Comparison of ENCODE assay signal across 8 cellular contexts in genomic region chr15:90351479-90352108, GRCh38. TPM values are rescaled to one million over a fixed set of nuclear protein-coding genes. Genes with fewer than 3 reads are reported as not detected.
DNase-seq lines count a peak whose midpoint lies in the region; ATAC-seq and TF ChIP-seq lines count a peak whose summit lies in the region.

No MANE protein-coding gene starts in this region.

- no peaks in the 10 kb centered on the region for H3K36me3 Mint-ChIP-seq in GM23338 (ENCODE audit: low read depth)

- H3K4me2 ChIP-seq in GM23338 = peak overlapping the region; percentile 85
- H3K4me2 ChIP-seq in SK-N-SH = peak overlapping the region; percentile 91

- no peak for TF ChIP-seq POLR2A in lower leg skin (IDR thresholded peaks at IDR 0.05)

- WGBS in SK-N-SH (ENCODE audit: low lambda C conversion rate) = 38% methylated on average over 25 of the region's 25 CpGs
- WGBS in psoas muscle, 3 donors = 21 to 26% (median 22%) methylated on average over 25 of the region's 25 CpGs
- WGBS in lower leg skin, 2 donors = 31 to 34% methylated on average over 23 to 25 of the region's 25 CpGs

- no peak for TF ChIP-seq RAD21 in SK-N-SH (IDR thresholded peaks at IDR 0.05; ENCODE audit: low read length)

- H3K9ac ChIP-seq in SK-N-SH = no peak overlapping the region

- H3K4me1 Mint-ChIP-seq in GM23338 = peaks cover 3% of the 10 kb centered on the region; the same call in 1 of the 3 replicates

- peak overlapping the region; percentile 97 for H3K4me3 ChIP-seq in ACC112 (ENCODE audit: low read depth, low read length)
- peak overlapping the region; percentile 74 for H3K4me3 ChIP-seq in GM23338
- H3K4me3 ChIP-seq in SK-N-SH (ENCODE audit: low read depth in 2 of 2, low read length in 1 of 2) = peak overlapping the region; percentile 74 to 99
- H3K4me3 ChIP-seq in fibroblast of the aortic adventitia (ENCODE audit: low read depth, low read length) = peak overlapping the region; percentile 57
- peak overlapping the region; percentile 86 for H3K4me3 ChIP-seq in psoas muscle
- no peak overlapping the region for H3K4me3 ChIP-seq in lower leg skin (ENCODE audit: low read depth, poor library complexity, severe bottlenecking)

- H3K9me3 ChIP-seq in SK-N-SH = no peaks in the 10 kb centered on the region
- H3K9me3 ChIP-seq in psoas muscle = no peaks in the 10 kb centered on the region

- peaks cover 15% of the 10 kb centered on the region for H3K27me3 Mint-ChIP-seq in GM23338 (ENCODE audit: insufficient read depth, low read depth, poor library complexity)

- H3K27ac ChIP-seq in ACC112 (ENCODE audit: low read depth, low read length) = no peak overlapping the region
- H3K27ac ChIP-seq in GM23338 (ENCODE audit: low read depth) = no peak overlapping the region
- peak overlapping the region in 1 of 2 experiments; percentile 48; a peak in 1 of 4 replicates for H3K27ac ChIP-seq in SK-N-SH (ENCODE audit: low read depth in 2 of 2, low read length in 1 of 2)
- H3K27ac ChIP-seq in psoas muscle = no peak overlapping the region

- no peak overlapping the region for H3K27ac Mint-ChIP-seq in GM23338

- H3F3A ChIP-seq in GM23338 (replicated peaks; ENCODE audit: low read depth) = no peaks in the 10 kb centered on the region
- peaks cover 8% of the 10 kb centered on the region for H3F3A ChIP-seq in SK-N-SH (replicated peaks; ENCODE audit: insufficient read depth)

- H3K9me3 Mint-ChIP-seq in GM23338 = no peaks in the 10 kb centered on the region

- ATAC-seq in GM23338 (peak; percentile 74), psoas muscle (peak; percentile 1 to 11 (median 2))

- 0 out of 4 replicates have a peak, but pooled peaks of 1 of the 2 experiments have one; percentile 10 for TF ChIP-seq CTCF in GM23338 (conservative IDR thresholded peaks at IDR 0.05; ENCODE audit: low read depth in 2 of 2)
- TF ChIP-seq CTCF in SK-N-SH (IDR thresholded peaks at IDR 0.05) = no peak
- no peak for TF ChIP-seq CTCF in fibroblast of the aortic adventitia (IDR thresholded peaks at IDR 0.05; ENCODE audit: insufficient read depth, low read length)
- TF ChIP-seq CTCF in psoas muscle (IDR thresholded peaks at IDR 0.05) = no peak
- no peak for TF ChIP-seq CTCF in lower leg skin (IDR thresholded peaks at IDR 0.05)

- H3K27me3 ChIP-seq in ACC112 (ENCODE audit: insufficient read depth, low read length) = no peaks in the 10 kb centered on the region
- no peaks in the 10 kb centered on the region for H3K27me3 ChIP-seq in GM23338 (ENCODE audit: insufficient read depth)
- H3K27me3 ChIP-seq in SK-N-SH (ENCODE audit: insufficient read depth) = no peaks in the 10 kb centered on the region
- no peaks in the 10 kb centered on the region for H3K27me3 ChIP-seq in psoas muscle (ENCODE audit: insufficient read depth in 3 of 3, low read length in 2 of 3)

- H4K20me1 ChIP-seq in GM23338 (replicated peaks; ENCODE audit: insufficient read depth) (no peaks in the 10 kb centered on the region), SK-N-SH (ENCODE audit: insufficient read depth) (no peaks in the 10 kb centered on the region)

- H3K79me2 ChIP-seq in ACC112 (ENCODE audit: control insufficient read depth, insufficient read depth, low read length, unreplicated experiment) (no peaks in the 10 kb centered on the region), GM23338 (replicated peaks; ENCODE audit: insufficient read depth) (no peaks in the 10 kb centered on the region), SK-N-SH (ENCODE audit: insufficient read depth) (no peaks in the 10 kb centered on the region)

- H3K4me1 ChIP-seq in ACC112 (ENCODE audit: control insufficient read depth, insufficient read depth, low read length, unreplicated experiment) (peaks cover 7% of the 10 kb centered on the region), GM23338 (ENCODE audit: insufficient read depth) (no peaks in the 10 kb centered on the region), SK-N-SH (ENCODE audit: control insufficient read depth in 1 of 2, insufficient read depth in 2 of 2, low read depth in 1 of 2, low read length in 1 of 2) (peaks cover 4 to 5% of the 10 kb centered on the region in 2 experiments; a peak in 1 of 4 replicates), psoas muscle (no peaks in the 10 kb centered on the region)

- POLR2A ChIA-PET in SK-N-SH (lab: Yijun Ruan, JAX) = interaction anchor here (0.9 kb wide), 1 partner anchor 9 kb away, joined by 3 read pairs; no protein-coding TSS in a partner anchor

- intact Hi-C loops in psoas muscle (cut with DNase I) = no loop called here
- intact Hi-C loops in lower leg skin (cut with DNase I; ENCODE audit: low total_unique reads) = no loop called here

- H3K36me3 ChIP-seq in ACC112 (ENCODE audit: insufficient read depth, low read length) (no peaks in the 10 kb centered on the region), GM23338 (ENCODE audit: insufficient read depth) (no peaks in the 10 kb centered on the region), SK-N-SH (replicated peaks in 1 of 2; ENCODE audit: control insufficient read depth in 1 of 2, insufficient read depth in 2 of 2, low read length in 1 of 2) (peaks cover 0 to 6% of the 10 kb centered on the region in 2 experiments), psoas muscle (ENCODE audit: insufficient read depth in 1 of 2, low read depth in 1 of 2) (peaks cover 4 to 21% of the 10 kb centered on the region in 2 donors)

- H3K4me3 Mint-ChIP-seq in GM23338 = peak overlapping the region; percentile 91

- H2AFZ ChIP-seq in ACC112 (ENCODE audit: low read length, unreplicated experiment) (peak overlapping the region; percentile 64), GM23338 (peak overlapping the region; percentile 94), SK-N-SH (ENCODE audit: low read depth) (peak overlapping the region; percentile 99)

- H3K9me2 ChIP-seq in GM23338 (ENCODE audit: insufficient read depth) (no peaks in the 10 kb centered on the region), SK-N-SH (no peaks in the 10 kb centered on the region)

- CTCF ChIA-PET in SK-N-SH (lab: Yijun Ruan, JAX) = interaction anchor here (1.1 to 2.2 kb wide), 2 partner anchors 11 to 32 kb away, joined by 3 to 9 read pairs; no protein-coding TSS in a partner anchor

- DNase-seq in GM23338 (ENCODE audit: low spot score) (peak; percentile 69), SK-N-SH (no peak), fibroblast of the aortic adventitia (ENCODE audit: low read depth) (no peak), psoas muscle (no peak), OCI-M1 (lab: John Stamatoyannopoulos, UW) (no peak), lower leg skin (ENCODE audit: low spot score in 2 of 2) (no peak)
- no peak for DNase-seq in stimulated activated CD4-positive, alpha-beta T cell treated with anti-CD3 and anti-CD28 coated beads, Interleukin-4, amount 100 ng/mL, for 24 hours

- no peak for TF ChIP-seq EP300 in SK-N-SH (IDR thresholded peaks at IDR 0.05; ENCODE audit: borderline replicate concordance in 1 of 2, low read depth in 1 of 2, low read length in 1 of 2)

TF ChIP-seq in GM23338, 12 proteins besides CTCF, POLR2A, EP300 and RAD21:
- TF ChIP-seq ZNF114 (CRISPR knock-in tag; IDR thresholded peaks at IDR 0.05) = no peak
- TF ChIP-seq JUNB (IDR thresholded peaks at IDR 0.05; ENCODE audit: unreplicated experiment) = no peak
- TF ChIP-seq ZNF331 (CRISPR knock-in tag; IDR thresholded peaks at IDR 0.05; ENCODE audit: low read depth) = no peak
- TF ChIP-seq, protein P1, sequence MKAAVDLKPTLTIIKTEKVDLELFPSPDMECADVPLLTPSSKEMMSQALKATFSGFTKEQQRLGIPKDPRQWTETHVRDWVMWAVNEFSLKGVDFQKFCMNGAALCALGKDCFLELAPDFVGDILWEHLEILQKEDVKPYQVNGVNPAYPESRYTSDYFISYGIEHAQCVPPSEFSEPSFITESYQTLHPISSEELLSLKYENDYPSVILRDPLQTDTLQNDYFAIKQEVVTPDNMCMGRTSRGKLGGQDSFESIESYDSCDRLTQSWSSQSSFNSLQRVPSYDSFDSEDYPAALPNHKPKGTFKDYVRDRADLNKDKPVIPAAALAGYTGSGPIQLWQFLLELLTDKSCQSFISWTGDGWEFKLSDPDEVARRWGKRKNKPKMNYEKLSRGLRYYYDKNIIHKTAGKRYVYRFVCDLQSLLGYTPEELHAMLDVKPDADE (IDR thresholded peaks at IDR 0.05) = no peak

TF ChIP-seq in SK-N-SH, 30 proteins besides CTCF, POLR2A, EP300 and RAD21:
- no peak for TF ChIP-seq YY1 (IDR thresholded peaks at IDR 0.05; ENCODE audit: low read depth)
- no peak for TF ChIP-seq CHD2 (IDR thresholded peaks at IDR 0.05; ENCODE audit: low read length, partially characterized antibody)
- TF ChIP-seq MEF2A (IDR thresholded peaks at IDR 0.05; ENCODE audit: borderline replicate concordance, low read depth) = no peak
- no peak for TF ChIP-seq SMC3 (IDR thresholded peaks at IDR 0.05; ENCODE audit: low read depth, low read length)
- no peak for TF ChIP-seq SIN3A (IDR thresholded peaks at IDR 0.05; ENCODE audit: borderline replicate concordance, low read depth, low read length)
- TF ChIP-seq GABPA (IDR thresholded peaks at IDR 0.05; ENCODE audit: low read depth) = no peak
- TF ChIP-seq, protein P2, sequence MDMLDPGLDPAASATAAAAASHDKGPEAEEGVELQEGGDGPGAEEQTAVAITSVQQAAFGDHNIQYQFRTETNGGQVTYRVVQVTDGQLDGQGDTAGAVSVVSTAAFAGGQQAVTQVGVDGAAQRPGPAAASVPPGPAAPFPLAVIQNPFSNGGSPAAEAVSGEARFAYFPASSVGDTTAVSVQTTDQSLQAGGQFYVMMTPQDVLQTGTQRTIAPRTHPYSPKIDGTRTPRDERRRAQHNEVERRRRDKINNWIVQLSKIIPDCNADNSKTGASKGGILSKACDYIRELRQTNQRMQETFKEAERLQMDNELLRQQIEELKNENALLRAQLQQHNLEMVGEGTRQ (IDR thresholded peaks at IDR 0.05; ENCODE audit: borderline replicate concordance, low read depth, low read length) = no peak
TF ChIP-seq in SK-N-SH: peak in this region for 0.

RNA-seq across cellular contexts. Expression of gene ZNF774, which starts 0.5 kb away (rescaled TPM):
- total RNA-seq in GM23338 (2014; rRNA removed; shearing (Covaris generic)) = 1.5 and 1.8 TPM in 2 replicates
- 0.45 and 0.54 TPM in 2 replicates for polyA plus RNA-seq in GM23338 (2016; fragmentation: Nextera tagmentation; extraction: Ambion mirVana)
- 1.6 and 1.8 TPM in 2 replicates for polyA plus RNA-seq in SK-N-SH (2012; rRNA removed)
- polyA plus RNA-seq in SK-N-SH (2012; cell fraction: cytosol; rRNA removed) = 1.1 and 1.3 TPM in 2 replicates
- 3.2 and 4.4 TPM in 2 replicates for polyA plus RNA-seq in SK-N-SH (2012; cell fraction: nucleus; rRNA removed)
- total RNA-seq in fibroblast of the aortic adventitia (ENCODE audit: low replicate concordance) = 1.4 and 2.3 TPM in 2 replicates
- 10 to 100 TPM in 2 of 4 donors, 1 to 10 TPM in 2; 7.6 to 19.6 (median 11.8) TPM for total RNA-seq in psoas muscle
- 1 to 10 TPM; 2.8 to 7.9 (median 4.3) TPM for polyA plus RNA-seq in psoas muscle
- total RNA-seq in lower leg skin = 1 to 10 TPM; 1.4 to 3.4 (median 2.4) TPM

RNA-seq across cellular contexts. Expression of gene IQGAP1, which starts 36.4 kb away (rescaled TPM):
- 136 and 159 TPM in 2 replicates for total RNA-seq in GM23338 (2014; rRNA removed; shearing (Covaris generic))
- polyA plus RNA-seq in GM23338 (2016; fragmentation: Nextera tagmentation; extraction: Ambion mirVana) = 92.7 and 92.9 TPM in 2 replicates
- 51.8 and 56.5 TPM in 2 replicates for polyA plus RNA-seq in SK-N-SH (2012; rRNA removed)
- 36.4 and 55.5 TPM in 2 replicates for polyA plus RNA-seq in SK-N-SH (2012; cell fraction: cytosol; rRNA removed)
- polyA plus RNA-seq in SK-N-SH (2012; cell fraction: nucleus; rRNA removed) = 113 and 182 TPM in 2 replicates
- 164 and 289 TPM in 2 replicates for total RNA-seq in fibroblast of the aortic adventitia (ENCODE audit: low replicate concordance)
- total RNA-seq in psoas muscle = 10 to 100 TPM; 39.7 to 72.2 (median 50.6) TPM
- polyA plus RNA-seq in psoas muscle = 10 to 100 TPM; 31.1 to 58.7 (median 37.7) TPM
- 100 to 1,000 TPM; 202 to 243 (median 231) TPM for total RNA-seq in lower leg skin
